Comparison of ENCODE assay signal across 9 cellular contexts in genomic region chr12:104569348-104570173, GRCh38.
A peak's percentile ranks its signal among the peaks of the same experiment; 100 is the strongest.
DNase-seq lines count a peak whose midpoint lies in the region; ATAC-seq and TF ChIP-seq lines count a peak whose summit lies in the region.
"Had no signal": no experiment of that assay in that cellular context is flagged by ENCODE, and none has a peak within 500 bp of the region (broad histone marks: within the 10 kb centered on the region; RNA-seq: fewer than 3 reads in every experiment).

No MANE protein-coding gene starts in this region.

- H3K27ac ChIP-seq in CD4-positive, alpha-beta T cell (ENCODE audit: low read depth, low read length): peak overlapping the region; percentile 13
- H3K27ac ChIP-seq in vagina: no peak overlapping the region
- H3K27ac ChIP-seq: pancreas had no signal

- peaks cover 61% of the 10 kb centered on the region for H3K4me1 Mint-ChIP-seq in CD4-positive, alpha-beta T cell (ENCODE audit: low read depth)
- peaks cover 72% of the 10 kb centered on the region for H3K4me1 Mint-ChIP-seq in activated CD4-positive, alpha-beta memory T cell treated with anti-CD3 and anti-CD28 coated beads, Interleukin-2, amount 10 ng/mL, durations not matched to agents 7 days and 5 days
- peaks cover 41% of the 10 kb centered on the region for H3K4me1 Mint-ChIP-seq in memory B cell

- peak in 6 of 10 experiments; percentile 11 to 36 (median 16) for DNase-seq in CD4-positive, alpha-beta T cell
- DNase-seq in activated CD4-positive, alpha-beta memory T cell treated with anti-CD3 and anti-CD28 coated beads, Interleukin-2, amount 10 ng/mL, durations not matched to agents 7 days and 5 days: peak; percentile 72
- peak; percentile 59 to 66 for DNase-seq in memory B cell (ENCODE audit: low spot score in 2 of 2)
- DNase-seq in vagina (ENCODE audit: extremely low spot score in 2 of 2): no peak
- DNase-seq in SW480 (ENCODE audit: low spot score): no peak
- DNase-seq in NCI-H82 treated with DMSO at 0.1 percent for 48 hours (lab: John Stamatoyannopoulos, UW; ENCODE audit: unreplicated experiment): no peak
- DNase-seq: pancreas had no signal

- H3K9me3 Mint-ChIP-seq in CD4-positive, alpha-beta T cell: no peaks in the 10 kb centered on the region
- peaks cover 12% of the 10 kb centered on the region for H3K9me3 Mint-ChIP-seq in activated CD4-positive, alpha-beta memory T cell treated with anti-CD3 and anti-CD28 coated beads, Interleukin-2, amount 10 ng/mL, durations not matched to agents 7 days and 5 days
- peaks cover 3% of the 10 kb centered on the region for H3K9me3 Mint-ChIP-seq in memory B cell

- TF ChIP-seq CTCF in CD4-positive, alpha-beta T cell (IDR thresholded peaks at IDR 0.05): no peak
- no peak for TF ChIP-seq CTCF in vagina (IDR thresholded peaks at IDR 0.05)

- ATAC-seq in CD4-positive, alpha-beta T cell (ENCODE audit: poor library complexity): peak; percentile 75
- ATAC-seq in GM19397 (IDR thresholded peaks at IDR 0.05; ENCODE audit: unreplicated experiment): peak; percentile 79
- peak; percentile 73 for ATAC-seq in HG03442 (IDR thresholded peaks at IDR 0.05; ENCODE audit: unreplicated experiment)
- ATAC-seq in memory B cell (ENCODE audit: low read depth): peak; percentile 83

- no peaks in the 10 kb centered on the region for H3K36me3 ChIP-seq in vagina
- H3K36me3 ChIP-seq: pancreas had no signal

- H3K4me3 ChIP-seq in vagina: no peak overlapping the region
- H3K4me3 ChIP-seq: pancreas had no signal

- H3K27me3 Mint-ChIP-seq in CD4-positive, alpha-beta T cell: no peaks in the 10 kb centered on the region
- H3K27me3 Mint-ChIP-seq in activated CD4-positive, alpha-beta memory T cell treated with anti-CD3 and anti-CD28 coated beads, Interleukin-2, amount 10 ng/mL, durations not matched to agents 7 days and 5 days: no peaks in the 10 kb centered on the region
- H3K27me3 Mint-ChIP-seq in memory B cell: no peaks in the 10 kb centered on the region

- TF ChIP-seq POLR2A in vagina (IDR thresholded peaks at IDR 0.05): no peak

- peaks cover 30% of the 10 kb centered on the region for H3K36me3 Mint-ChIP-seq in CD4-positive, alpha-beta T cell (ENCODE audit: low read depth)
- H3K36me3 Mint-ChIP-seq in activated CD4-positive, alpha-beta memory T cell treated with anti-CD3 and anti-CD28 coated beads, Interleukin-2, amount 10 ng/mL, durations not matched to agents 7 days and 5 days (ENCODE audit: low read depth): peaks cover 69% of the 10 kb centered on the region
- H3K36me3 Mint-ChIP-seq in memory B cell: peaks cover 14% of the 10 kb centered on the region

- POLR2A ChIA-PET in CD4-positive, alpha-beta T cell (lab: Charles Lee): interaction anchor here (1.3 to 2.8 kb wide), 6 partner anchors 11 to 538 kb away, joined by 3 to 9 read pairs (median 4); partner anchors contain the start of genes CHST11 and WASHC4
- POLR2A ChIA-PET in activated CD4-positive, alpha-beta memory T cell treated with anti-CD3 and anti-CD28 coated beads, Interleukin-2, amount 10 ng/mL, durations not matched to agents 7 days and 5 days (lab: Charles Lee): interaction anchor here (0.5 to 3.2 kb wide), 18 partner anchors 8 to 640 kb away, joined by 3 to 28 read pairs (median 4); partner anchors contain the start of genes CHST11 and HSP90B1

- intact Hi-C loops in CD4-positive, alpha-beta T cell (cut with DNase I, micrococcal nuclease): loop anchor here in 1 of 2 experiments (2.0 kb wide), 1 partner anchor 113 kb away; the partner anchor contains the start of gene CHST11
- intact Hi-C loops in vagina (cut with DNase I): no loop called here

- H3K4me1 ChIP-seq in vagina: no peaks in the 10 kb centered on the region
- H3K4me1 ChIP-seq: pancreas had no signal

- H3K4me3 Mint-ChIP-seq in CD4-positive, alpha-beta T cell: peak overlapping the region; percentile 2
- peak overlapping the region; percentile 32 for H3K4me3 Mint-ChIP-seq in activated CD4-positive, alpha-beta memory T cell treated with anti-CD3 and anti-CD28 coated beads, Interleukin-2, amount 10 ng/mL, durations not matched to agents 7 days and 5 days
- H3K4me3 Mint-ChIP-seq in memory B cell: peak overlapping the region; percentile 71

- no peaks in the 10 kb centered on the region for H3K9me3 ChIP-seq in CD4-positive, alpha-beta T cell (ENCODE audit: control insufficient read depth, low read length)
- no peaks in the 10 kb centered on the region for H3K9me3 ChIP-seq in vagina
- H3K9me3 ChIP-seq: pancreas had no signal

- no peaks in the 10 kb centered on the region for H3K27me3 ChIP-seq in CD4-positive, alpha-beta T cell (ENCODE audit: control insufficient read depth, insufficient read depth, low read length)
- H3K27me3 ChIP-seq in vagina: no peaks in the 10 kb centered on the region
- H3K27me3 ChIP-seq: pancreas had no signal

- CTCF ChIA-PET in CD4-positive, alpha-beta T cell (lab: Charles Lee): interaction anchor here (1.3 to 3.9 kb wide), 2 partner anchors 24 to 188 kb away, joined by 3 to 13 read pairs; no protein-coding TSS in a partner anchor
- CTCF ChIA-PET in activated CD4-positive, alpha-beta memory T cell treated with anti-CD3 and anti-CD28 coated beads, Interleukin-2, amount 10 ng/mL, durations not matched to agents 7 days and 5 days (lab: Charles Lee): interaction anchor here (0.6 to 1.9 kb wide), 12 partner anchors 11 to 593 kb away, joined by 3 to 10 read pairs (median 4); partner anchors contain the start of gene CHST11

- H3K27ac Mint-ChIP-seq in CD4-positive, alpha-beta T cell: peak overlapping the region; percentile 71
- peak overlapping the region; percentile 87 for H3K27ac Mint-ChIP-seq in activated CD4-positive, alpha-beta memory T cell treated with anti-CD3 and anti-CD28 coated beads, Interleukin-2, amount 10 ng/mL, durations not matched to agents 7 days and 5 days
- peak overlapping the region; percentile 95 for H3K27ac Mint-ChIP-seq in memory B cell

Comparison
In these comparisons a context has a peak if more than half of its experiments do, and no peak if none do; other contexts are left out.
1. DNase-seq: peak in CD4-positive, alpha-beta T cell (6 of 10), activated CD4-positive, alpha-beta memory T cell treated with anti-CD3 and anti-CD28 coated beads, Interleukin-2, amount 10 ng/mL, durations not matched to agents 7 days and 5 days (single experiment) and memory B cell (2 of 2); none in vagina (0 of 2), SW480 (single experiment) and NCI-H82 treated with DMSO at 0.1 percent for 48 hours (single experiment).
2. H3K4me3 Mint-ChIP-seq: peak in every context shown above with its lines; median percentile 71 in memory B cell; 32 in activated CD4-positive, alpha-beta memory T cell treated with anti-CD3 and anti-CD28 coated beads, Interleukin-2, amount 10 ng/mL, durations not matched to agents 7 days and 5 days; 2 in CD4-positive, alpha-beta T cell.
3. Peak in every context shown above with its lines, with median percentiles within 50 percentile points of each other: ATAC-seq and H3K27ac Mint-ChIP-seq.